8 cellular contexts compared by ENCODE assay signal in genomic region chrX:153973127-153974002, GRCh38. TPM values are rescaled to one million over a fixed set of nuclear protein-coding genes. Genes with fewer than 3 reads are reported as not detected.
DNase-seq lines count a peak whose midpoint lies in the region; ATAC-seq and TF ChIP-seq lines count a peak whose summit lies in the region.

No MANE protein-coding gene starts in this region.

- no peaks in the 10 kb centered on the region for H3K9me3 ChIP-seq in CD8-positive, alpha-beta memory T cell (ENCODE audit: low read length)
- H3K9me3 ChIP-seq in Loucy (ENCODE audit: insufficient read depth, low read depth, low read length) (no peaks in the 10 kb centered on the region), mesodermal cell (ENCODE audit: control insufficient read depth, low read length) (no peaks in the 10 kb centered on the region), vagina (no peaks in the 10 kb centered on the region)

- peak overlapping the region; percentile 98 for H3K4me2 ChIP-seq in Loucy (ENCODE audit: low read depth, low read length, poor library complexity, severe bottlenecking)

- H3K27ac Mint-ChIP-seq in CD8-positive, alpha-beta memory T cell = peak overlapping the region; percentile 84 to 98 (median 94)
- H3K27ac Mint-ChIP-seq in brain = peak overlapping the region; percentile 96 to 98 (median 98)

- no peak for ATAC-seq in GM21529 (IDR thresholded peaks at IDR 0.05; ENCODE audit: unreplicated experiment)

- peak overlapping the region; percentile 65 for H3K4me3 ChIP-seq in CD8-positive, alpha-beta memory T cell (ENCODE audit: low read length)
- H3K4me3 ChIP-seq in Loucy (ENCODE audit: low read length, poor library complexity, severe bottlenecking) (peak overlapping the region; percentile 97), mesodermal cell (ENCODE audit: extremely low read depth, insufficient read depth, low read length, poor library complexity, severe bottlenecking) (peak overlapping the region; percentile 44), vagina (peak overlapping the region; percentile 75 to 94)

- peaks cover 0 to 9% of the 10 kb centered on the region in 2 donors for H3K27me3 Mint-ChIP-seq in CD8-positive, alpha-beta memory T cell
- no peaks in the 10 kb centered on the region for H3K27me3 Mint-ChIP-seq in brain

- H3K9me3 Mint-ChIP-seq in CD8-positive, alpha-beta memory T cell = peaks cover 0 to 2% (median 0%) of the 10 kb centered on the region in 5 donors
- H3K9me3 Mint-ChIP-seq in brain = peaks cover 0 to 25% (median 3%) of the 10 kb centered on the region in 5 experiments

- intact Hi-C loops in vagina (cut with DNase I) = no loop called here

- POLR2A ChIA-PET in CD8-positive, alpha-beta memory T cell (lab: Charles Lee) = interaction anchor here (0.8 to 3.7 kb wide), 3 partner anchors 12 to 425 kb away, joined by 4 to 27 read pairs (median 4); partner anchors contain the start of gene RPL10

- WGBS in mesodermal cell (ENCODE audit: insufficient coverage in 2 of 2), 2 experiments = 78 to 100% methylated on average over 3 to 8 of the region's 20 CpGs

- H3K79me2 ChIP-seq in Loucy (ENCODE audit: insufficient read depth, low read length) = peaks cover 54% of the 10 kb centered on the region

- peaks cover 25 to 29% (median 28%) of the 10 kb centered on the region in 3 donors for H3K4me1 Mint-ChIP-seq in CD8-positive, alpha-beta memory T cell
- H3K4me1 Mint-ChIP-seq in brain = peaks cover 25% of the 10 kb centered on the region

- DNase-seq in CD8-positive, alpha-beta memory T cell = no peak
- DNase-seq in vagina (ENCODE audit: extremely low spot score in 2 of 2) (no peak), hippocampal formation (lab: John Stamatoyannopoulos, UW) (no peak), Ammon's horn (ENCODE audit: low spot score) (no peak)

- H3K36me3 ChIP-seq in CD8-positive, alpha-beta memory T cell (ENCODE audit: insufficient read depth, low read length) = no peaks in the 10 kb centered on the region
- H3K36me3 ChIP-seq in Loucy (ENCODE audit: insufficient read depth, low read length) (no peaks in the 10 kb centered on the region; the same call in 1 of the 2 replicates), mesodermal cell (ENCODE audit: control insufficient read depth, insufficient read depth, low read length) (peaks cover 6% of the 10 kb centered on the region), vagina (no peaks in the 10 kb centered on the region)

- H2AFZ ChIP-seq in Loucy (ENCODE audit: low read length) = no peak overlapping the region

- no peak for TF ChIP-seq POLR2A in vagina (IDR thresholded peaks at IDR 0.05)

- no peaks in the 10 kb centered on the region for H3K9me2 ChIP-seq in Loucy (replicated peaks; ENCODE audit: low read depth, low read length)

- H3K4me3 Mint-ChIP-seq in CD8-positive, alpha-beta memory T cell = peak overlapping the region; percentile 85 to 94 (median 91)
- peak overlapping the region; percentile 81 to 94 (median 90) for H3K4me3 Mint-ChIP-seq in brain

- CTCF ChIA-PET in CD8-positive, alpha-beta memory T cell (lab: Charles Lee) = interaction anchor here (1.3 kb wide), 1 partner anchor 23 kb away, joined by 3 read pairs; no protein-coding TSS in a partner anchor

- H3K27me3 ChIP-seq in CD8-positive, alpha-beta memory T cell (ENCODE audit: insufficient read depth, low read length, poor library complexity, severe bottlenecking) = no peaks in the 10 kb centered on the region
- H3K27me3 ChIP-seq in Loucy (ENCODE audit: insufficient read depth, low read length, poor library complexity, severe bottlenecking) (peaks cover 6% of the 10 kb centered on the region), vagina (no peaks in the 10 kb centered on the region)

- peaks cover 16% of the 10 kb centered on the region for H3K4me1 ChIP-seq in CD8-positive, alpha-beta memory T cell (ENCODE audit: insufficient read depth, low read length)
- peaks cover 18% of the 10 kb centered on the region for H3K4me1 ChIP-seq in Loucy (ENCODE audit: insufficient read depth, low read length, poor library complexity, severe bottlenecking)
- H3K4me1 ChIP-seq in mesodermal cell (ENCODE audit: control insufficient read depth, insufficient read depth, low read length, poor library complexity, severe bottlenecking) = peaks cover 8% of the 10 kb centered on the region
- peaks cover 40% of the 10 kb centered on the region for H3K4me1 ChIP-seq in vagina

- peaks cover 10% of the 10 kb centered on the region; the same call in 1 of the 2 replicates for H3F3A ChIP-seq in Loucy (ENCODE audit: low read depth)

- H3K36me3 Mint-ChIP-seq in CD8-positive, alpha-beta memory T cell = peaks cover 0 to 11% (median 0%) of the 10 kb centered on the region in 3 donors
- no peaks in the 10 kb centered on the region for H3K36me3 Mint-ChIP-seq in brain

- no peak for TF ChIP-seq CTCF in Loucy (conservative IDR thresholded peaks at IDR 0.05; ENCODE audit: low read length)
- TF ChIP-seq CTCF in brain (conservative IDR thresholded peaks at IDR 0.05) = no peak
- no peak for TF ChIP-seq CTCF in vagina (IDR thresholded peaks at IDR 0.05)

- H4K20me1 ChIP-seq in Loucy (ENCODE audit: insufficient read depth, low read length, poor library complexity, severe bottlenecking) = peaks cover 19% of the 10 kb centered on the region

- peak overlapping the region; percentile 80 for H3K27ac ChIP-seq in CD8-positive, alpha-beta memory T cell (ENCODE audit: low read depth, low read length)
- H3K27ac ChIP-seq in mesodermal cell (ENCODE audit: low read depth, low read length, severe bottlenecking) (peak overlapping the region; percentile 100), vagina (peak overlapping the region; percentile 97)

- H3K9ac ChIP-seq in Loucy (ENCODE audit: low read depth, low read length, poor library complexity, severe bottlenecking) = peak overlapping the region; percentile 100

RNA-seq across cellular contexts. Expression of gene TMEM187, which starts 0.8 kb away (rescaled TPM):
- 1 to 10 TPM; 3.3 to 3.5 TPM for total RNA-seq in CD8-positive, alpha-beta memory T cell
- polyA plus RNA-seq in CD8-positive, alpha-beta memory T cell = 17.2 TPM
- polyA plus RNA-seq in brain (ENCODE audit: insufficient read depth, low read depth, low replicate concordance) = 11.9 TPM
- polyA plus RNA-seq in mesodermal cell (2013, experiment 1 of 2) = 8.6 TPM
- polyA plus RNA-seq in mesodermal cell (2013, experiment 2 of 2) = 6.0 TPM
- 8.6 TPM for total RNA-seq in vagina

RNA-seq across cellular contexts. Expression of gene HCFC1, which starts 1.7 kb away (rescaled TPM):
- 100 to 1,000 TPM; 152 to 156 TPM for total RNA-seq in CD8-positive, alpha-beta memory T cell
- polyA plus RNA-seq in CD8-positive, alpha-beta memory T cell = 12.4 TPM
- 81.4 TPM for polyA plus RNA-seq in brain (ENCODE audit: insufficient read depth, low read depth, low replicate concordance)
- 53.1 TPM for polyA plus RNA-seq in mesodermal cell (2013, experiment 1 of 2)
- 39.6 TPM for polyA plus RNA-seq in mesodermal cell (2013, experiment 2 of 2)
- total RNA-seq in vagina = 38.8 TPM

RNA-seq across cellular contexts. Expression of gene RENBP, which starts 28.9 kb away (rescaled TPM):
- 1 to 10 TPM; 3.5 to 4.6 TPM for total RNA-seq in CD8-positive, alpha-beta memory T cell
- not detected for polyA plus RNA-seq in CD8-positive, alpha-beta memory T cell
- polyA plus RNA-seq in brain (ENCODE audit: insufficient read depth, low read depth, low replicate concordance) = 16.6 TPM
- 10.9 TPM for polyA plus RNA-seq in mesodermal cell (2013, experiment 1 of 2)
- polyA plus RNA-seq in mesodermal cell (2013, experiment 2 of 2) = 7.8 TPM
- 4.2 TPM for total RNA-seq in vagina

RNA-seq across cellular contexts. Expression of gene NAA10, which starts 38.5 kb away (rescaled TPM):
- 100 to 1,000 TPM; 160 to 162 TPM for total RNA-seq in CD8-positive, alpha-beta memory T cell
- 105 TPM for polyA plus RNA-seq in CD8-positive, alpha-beta memory T cell
- polyA plus RNA-seq in brain (ENCODE audit: insufficient read depth, low read depth, low replicate concordance) = 118 TPM
- polyA plus RNA-seq in mesodermal cell (2013, experiment 1 of 2) = 107 TPM
- polyA plus RNA-seq in mesodermal cell (2013, experiment 2 of 2) = 95.7 TPM
- total RNA-seq in vagina = 66.8 TPM

RNA-seq across cellular contexts. Expression of gene IRAK1, which starts 46.3 kb away (rescaled TPM):
- 100 to 1,000 TPM; 208 to 214 TPM for total RNA-seq in CD8-positive, alpha-beta memory T cell
- polyA plus RNA-seq in CD8-positive, alpha-beta memory T cell = 58.0 TPM
- polyA plus RNA-seq in brain (ENCODE audit: insufficient read depth, low read depth, low replicate concordance) = 76.3 TPM
- 57.0 TPM for polyA plus RNA-seq in mesodermal cell (2013, experiment 1 of 2)
- polyA plus RNA-seq in mesodermal cell (2013, experiment 2 of 2) = 45.5 TPM
- 46.7 TPM for total RNA-seq in vagina

Comparison
In these comparisons a context has a peak if more than half of its experiments do, and no peak if none do; other contexts are left out.
1. H3K4me3 ChIP-seq: peak in every context shown above with its lines; median percentile 97 in Loucy; 84 in vagina; 65 in CD8-positive, alpha-beta memory T cell; 44 in mesodermal cell.